ENCODE assay signal across 21 cellular contexts in genomic region chr3:133280591-133280990, GRCh38.
"Had no signal": no experiment of that assay in that cellular context is flagged by ENCODE, and none has a peak within 500 bp of the region (broad histone marks: within the 10 kb centered on the region; RNA-seq: fewer than 3 reads in every experiment).

No MANE protein-coding gene starts in this region.

- H3K27me3 Mint-ChIP-seq: dendritic cell treated with granulocyte-macrophage colony-stimulating factor and Interleukin-4, amounts not matched to agents 40 ng/mL and 50 ng/mL, for 4 days had no signal

- H3K4me1 Mint-ChIP-seq: activated CD4-positive, alpha-beta T cell treated with anti-CD3 and anti-CD28 coated beads, Interleukin-2, amount 10 ng/mL, durations not matched to agents 7 days and 5 days; mesothelial cell of epicardium; stimulated activated effector memory CD8-positive, alpha-beta T cell treated with anti-CD3 and anti-CD28 coated beads, Interleukin-12 subunit alpha, Interleukin-12 subunit beta, amount 100 ng/mL, for 72 hours; T-helper 17 cell had no signal

- H3K9me3 Mint-ChIP-seq: activated CD4-positive, alpha-beta T cell treated with anti-CD3 and anti-CD28 coated beads, Interleukin-2, amount 10 ng/mL, durations not matched to agents 7 days and 5 days; dendritic cell treated with granulocyte-macrophage colony-stimulating factor and Interleukin-4, amounts not matched to agents 40 ng/mL and 50 ng/mL, for 4 days; effector memory CD8-positive, alpha-beta T cell; mesothelial cell of epicardium; neural progenitor cell; stimulated activated effector memory CD8-positive, alpha-beta T cell treated with anti-CD3 and anti-CD28 coated beads, Interleukin-12 subunit alpha, Interleukin-12 subunit beta, amount 100 ng/mL, for 72 hours had no signal

- H3K4me3 ChIP-seq: gastroesophageal sphincter, hepatocyte, lower lobe of right lung, neural progenitor cell, pancreas, tibial nerve had no signal

- H3K27ac Mint-ChIP-seq: activated CD4-positive, alpha-beta T cell treated with anti-CD3 and anti-CD28 coated beads, Interleukin-2, amount 10 ng/mL, durations not matched to agents 7 days and 5 days; activated naive CD8-positive, alpha-beta T cell; dendritic cell treated with granulocyte-macrophage colony-stimulating factor and Interleukin-4, amounts not matched to agents 40 ng/mL and 50 ng/mL, for 4 days; effector memory CD8-positive, alpha-beta T cell; mesothelial cell of epicardium; neural progenitor cell; stimulated activated effector memory CD8-positive, alpha-beta T cell treated with anti-CD3 and anti-CD28 coated beads, Interleukin-12 subunit alpha, Interleukin-12 subunit beta, amount 100 ng/mL, for 72 hours; T-helper 17 cell had no signal

- DNase-seq: activated CD4-positive, alpha-beta T cell treated with anti-CD3 and anti-CD28 coated beads, Interleukin-2, amount 10 ng/mL, durations not matched to agents 7 days and 5 days; activated CD4-positive, CD25-positive, alpha-beta regulatory T cell; activated gamma-delta T cell; activated T-cell treated with anti-CD3 and anti-CD28 coated beads, Interleukin-2, amount 50 U/mL, for 48 hours; amygdala; brain microvascular endothelial cell; cerebellar nuclear complex; effector memory CD8-positive, alpha-beta T cell; kidney; lower lobe of right lung; pancreas; small intestine; T-helper 17 cell had no signal

- ATAC-seq: effector memory CD8-positive, alpha-beta T cell; gastroesophageal sphincter; lower lobe of right lung; pancreas; stimulated activated effector memory CD8-positive, alpha-beta T cell treated with anti-CD3 and anti-CD28 coated beads, Interleukin-12 subunit alpha, Interleukin-12 subunit beta, amount 100 ng/mL, for 72 hours; T-helper 17 cell had no signal

- H3K36me3 Mint-ChIP-seq: activated naive CD8-positive, alpha-beta T cell; mesothelial cell of epicardium; neural progenitor cell; stimulated activated effector memory CD8-positive, alpha-beta T cell treated with anti-CD3 and anti-CD28 coated beads, Interleukin-12 subunit alpha, Interleukin-12 subunit beta, amount 100 ng/mL, for 72 hours had no signal

- H3K4me3 Mint-ChIP-seq: activated CD4-positive, alpha-beta T cell treated with anti-CD3 and anti-CD28 coated beads, Interleukin-2, amount 10 ng/mL, durations not matched to agents 7 days and 5 days; activated naive CD8-positive, alpha-beta T cell; dendritic cell treated with granulocyte-macrophage colony-stimulating factor and Interleukin-4, amounts not matched to agents 40 ng/mL and 50 ng/mL, for 4 days; effector memory CD8-positive, alpha-beta T cell; mesothelial cell of epicardium; neural progenitor cell; stimulated activated effector memory CD8-positive, alpha-beta T cell treated with anti-CD3 and anti-CD28 coated beads, Interleukin-12 subunit alpha, Interleukin-12 subunit beta, amount 100 ng/mL, for 72 hours; T-helper 17 cell had no signal
